In genomic region chr9:121359358-121360294, GRCh38 we compare ENCODE assay signal across 10 cellular contexts. TPM values are rescaled to one million over a fixed set of nuclear protein-coding genes. Genes with fewer than 3 reads are reported as not detected.
DNase-seq lines count a peak whose midpoint lies in the region; ATAC-seq, FAIRE-seq and TF ChIP-seq lines count a peak whose summit lies in the region.
"Had no signal": no experiment of that assay in that cellular context is flagged by ENCODE, and none has a peak within 500 bp of the region (broad histone marks: within the 10 kb centered on the region; RNA-seq: fewer than 3 reads in every experiment).

No MANE protein-coding gene starts in this region.

- peak; percentile 31 for DNase-seq in AG09309 (ENCODE audit: low read depth)
- DNase-seq in astrocyte (ENCODE audit: low read depth): peak; percentile 52
- DNase-seq in activated CD4-positive, CD25-positive, alpha-beta regulatory T cell treated with anti-CD3 and anti-CD28 coated beads, Interleukin-2, amount 50 U/mL, for 72 hours: no peak
- no peak for DNase-seq in effector CD4-positive, alpha-beta T cell
- no peak for DNase-seq in NCI-H345 treated with DMSO at 0.1 percent for 48 hours (lab: John Stamatoyannopoulos, UW; ENCODE audit: unreplicated experiment)
- DNase-seq: aorta, kidney had no signal

- H3K27ac ChIP-seq in astrocyte (ENCODE audit: low read depth, low read length): no peak overlapping the region
- H3K27ac ChIP-seq in mucosa of rectum (ENCODE audit: low read depth in 2 of 2, low read length in 2 of 2): peak overlapping the region; percentile 10 to 50

- H3K27me3 Mint-ChIP-seq in astrocyte (ENCODE audit: low read depth, unreplicated experiment): no peaks in the 10 kb centered on the region

- TF ChIP-seq CTCF in AG09309 (IDR thresholded peaks at IDR 0.05; ENCODE audit: control insufficient read depth, insufficient read depth, low read depth, low read length, missing control alignments) (no peak), astrocyte (IDR thresholded peaks at IDR 0.05; ENCODE audit: insufficient read depth, low read depth, low read length) (no peak)

- no peaks in the 10 kb centered on the region for H3K36me3 Mint-ChIP-seq in astrocyte (ENCODE audit: low read depth, unreplicated experiment)

- H2AFZ ChIP-seq in astrocyte (ENCODE audit: low read depth, low read length): no peak overlapping the region

- no peak overlapping the region for H3K4me3 Mint-ChIP-seq in astrocyte (ENCODE audit: unreplicated experiment)

- H3K27me3 ChIP-seq in astrocyte (ENCODE audit: insufficient read depth, low read length) (no peaks in the 10 kb centered on the region), mucosa of rectum (ENCODE audit: control insufficient read depth in 2 of 2, insufficient read depth in 2 of 2, low read length in 2 of 2) (no peaks in the 10 kb centered on the region)

- no peak overlapping the region for H3K4me2 ChIP-seq in astrocyte (ENCODE audit: low read length)

- ATAC-seq in HG02759 (IDR thresholded peaks at IDR 0.05; ENCODE audit: unreplicated experiment) (peak; percentile 13), GM19324 (IDR thresholded peaks at IDR 0.05; ENCODE audit: low FRiP score, unreplicated experiment) (no peak)

- H3K4me3 ChIP-seq in AG09309 (ENCODE audit: control insufficient read depth, low read depth, low read length) (no peak overlapping the region), astrocyte (ENCODE audit: insufficient read depth, low read depth, low read length) (no peak overlapping the region), mucosa of rectum (ENCODE audit: low read length in 2 of 2) (no peak overlapping the region)

- H4K20me1 ChIP-seq in astrocyte (ENCODE audit: insufficient read depth, low read length): no peaks in the 10 kb centered on the region

- no peak overlapping the region for H3K27ac Mint-ChIP-seq in astrocyte (ENCODE audit: unreplicated experiment)

- peaks cover 11% of the 10 kb centered on the region for H3K79me2 ChIP-seq in astrocyte (ENCODE audit: insufficient read depth, low read length)

- H3K9me3 Mint-ChIP-seq in astrocyte (ENCODE audit: unreplicated experiment): no peaks in the 10 kb centered on the region

- H3K9me3 ChIP-seq in astrocyte (ENCODE audit: insufficient read depth, low read depth, low read length) (no peaks in the 10 kb centered on the region), mucosa of rectum (ENCODE audit: control insufficient read depth in 2 of 2, low read length in 2 of 2) (no peaks in the 10 kb centered on the region)

- H3K9ac ChIP-seq in astrocyte (ENCODE audit: low read length): no peak overlapping the region
- H3K9ac ChIP-seq in mucosa of rectum (ENCODE audit: low read depth in 1 of 2, low read length in 2 of 2): no peak overlapping the region

- no peaks in the 10 kb centered on the region for H3K36me3 ChIP-seq in astrocyte (ENCODE audit: insufficient read depth, low read length)
- H3K36me3 ChIP-seq in mucosa of rectum (ENCODE audit: control insufficient read depth in 2 of 2, insufficient read depth in 2 of 2, low read length in 2 of 2): no peaks in the 10 kb centered on the region

- FAIRE-seq in astrocyte (lab: Jason Lieb, UNC): no peak
- FAIRE-seq: kidney had no signal

- peaks cover 29% of the 10 kb centered on the region for H3K4me1 Mint-ChIP-seq in astrocyte (ENCODE audit: low read depth, unreplicated experiment)

- H3K4me1 ChIP-seq in astrocyte (ENCODE audit: insufficient read depth, low read length) (peaks cover 20% of the 10 kb centered on the region), mucosa of rectum (ENCODE audit: control insufficient read depth in 2 of 2, insufficient read depth in 2 of 2, low read length in 2 of 2) (peaks cover 16 to 24% of the 10 kb centered on the region in 2 donors)

RNA-seq across cellular contexts. Expression of gene STOM, which starts 10.4 kb away (rescaled TPM):
- 8.7 and 10.3 TPM in 2 replicates for total RNA-seq in astrocyte

Comparison
In these comparisons a context has a peak if more than half of its experiments do, and no peak if none do; other contexts are left out.
1. DNase-seq: peak in AG09309 (single experiment) and astrocyte (single experiment); none in activated CD4-positive, CD25-positive, alpha-beta regulatory T cell treated with anti-CD3 and anti-CD28 coated beads, Interleukin-2, amount 50 U/mL, for 72 hours (single experiment), effector CD4-positive, alpha-beta T cell (single experiment) and NCI-H345 treated with DMSO at 0.1 percent for 48 hours (single experiment).